ENCODE assay signal across 1 cellular context in the genomic region with DNA sequence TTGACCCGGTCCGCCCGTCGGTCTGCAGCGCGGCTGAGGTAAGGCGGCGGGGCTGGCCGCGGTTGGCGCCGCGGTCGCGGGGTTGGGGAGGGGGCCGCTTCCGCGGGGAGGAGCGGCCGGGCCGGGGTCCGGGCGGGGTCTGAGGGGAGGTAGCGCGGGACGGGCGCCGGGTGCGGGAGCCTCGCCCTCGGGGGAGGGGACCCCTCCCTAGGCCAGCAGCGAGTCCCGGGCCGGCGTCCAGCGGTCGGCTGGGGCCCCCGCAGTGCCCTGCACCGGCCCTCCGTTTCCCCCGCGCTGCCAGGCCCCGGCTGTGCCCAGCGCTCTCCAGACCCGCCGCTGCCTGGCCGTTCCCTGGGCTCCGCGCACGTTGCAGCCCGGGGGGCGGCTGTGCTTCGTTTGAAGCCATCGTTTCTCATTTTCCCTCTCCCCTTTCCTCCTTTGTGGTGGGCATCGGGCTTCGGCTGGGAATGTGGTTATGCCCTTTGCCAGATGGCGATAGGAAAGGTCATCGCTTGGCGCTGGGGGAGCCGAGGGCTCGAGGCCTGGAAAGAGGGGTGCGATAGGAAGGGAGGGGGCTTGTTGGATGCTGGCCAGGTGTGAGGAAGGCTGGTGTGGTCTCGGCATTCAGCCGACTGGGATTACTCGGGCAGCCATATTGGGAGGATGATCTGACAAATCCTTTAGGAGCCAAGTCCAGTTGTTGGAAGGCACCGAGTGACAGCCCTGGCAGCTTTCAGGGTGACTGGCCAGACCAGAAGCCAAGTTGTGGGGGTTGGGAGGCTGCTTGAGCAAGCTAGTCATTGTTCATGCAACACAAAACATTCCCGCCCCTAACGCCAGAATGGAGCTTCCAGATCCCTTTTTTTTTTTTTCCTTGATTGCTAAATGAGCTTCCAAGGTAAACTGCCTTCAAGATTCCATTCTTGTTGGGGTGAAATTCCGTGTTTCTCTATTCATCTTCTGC.
TF ChIP-seq lines count a peak whose summit lies in the region.

No MANE protein-coding gene starts in this region.

TF ChIP-seq in K562, 482 proteins besides CTCF, POLR2A, EP300 and RAD21 (continued from another document and continues in another):
- TF ChIP-seq RHOXF2B (CRISPR knock-in tag; conservative IDR thresholded peaks at IDR 0.05) = no peak
- no peak for TF ChIP-seq ZNF175 (CRISPR knock-in tag; IDR thresholded peaks at IDR 0.05; ENCODE audit: low read depth)
- TF ChIP-seq SRSF1 (IDR thresholded peaks at IDR 0.05; ENCODE audit: low read depth, low read length) = no peak
- TF ChIP-seq RFX7 (CRISPR knock-in tag; IDR thresholded peaks at IDR 0.05) = no peak
- TF ChIP-seq MCM2 (IDR thresholded peaks at IDR 0.05; ENCODE audit: low read depth) = no peak
- no peak for TF ChIP-seq ZC3H11A (IDR thresholded peaks at IDR 0.05; ENCODE audit: low read depth, low read length)
- TF ChIP-seq, protein P1, sequence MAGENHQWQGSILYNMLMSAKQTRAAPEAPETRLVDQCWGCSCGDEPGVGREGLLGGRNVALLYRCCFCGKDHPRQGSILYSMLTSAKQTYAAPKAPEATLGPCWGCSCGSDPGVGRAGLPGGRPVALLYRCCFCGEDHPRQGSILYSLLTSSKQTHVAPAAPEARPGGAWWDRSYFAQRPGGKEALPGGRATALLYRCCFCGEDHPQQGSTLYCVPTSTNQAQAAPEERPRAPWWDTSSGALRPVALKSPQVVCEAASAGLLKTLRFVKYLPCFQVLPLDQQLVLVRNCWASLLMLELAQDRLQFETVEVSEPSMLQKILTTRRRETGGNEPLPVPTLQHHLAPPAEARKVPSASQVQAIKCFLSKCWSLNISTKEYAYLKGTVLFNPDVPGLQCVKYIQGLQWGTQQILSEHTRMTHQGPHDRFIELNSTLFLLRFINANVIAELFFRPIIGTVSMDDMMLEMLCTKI (IDR thresholded peaks at IDR 0.05; ENCODE audit: partially characterized antibody) = no peak
- TF ChIP-seq, protein P2, sequence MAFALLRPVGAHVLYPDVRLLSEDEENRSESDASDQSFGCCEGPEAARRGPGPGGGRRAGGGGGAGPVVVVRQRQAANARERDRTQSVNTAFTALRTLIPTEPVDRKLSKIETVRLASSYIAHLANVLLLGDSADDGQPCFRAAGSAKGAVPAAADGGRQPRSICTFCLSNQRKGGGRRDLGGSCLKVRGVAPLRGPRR (CRISPR knock-in tag; IDR thresholded peaks at IDR 0.05) = no peak
- TF ChIP-seq MEF2A (IDR thresholded peaks at IDR 0.05; ENCODE audit: control insufficient read depth, low read depth, low read length) = no peak
- TF ChIP-seq CHCHD3 (CRISPR knock-in tag; IDR thresholded peaks at IDR 0.05) = no peak
- no peak for TF ChIP-seq MYBL2 (IDR thresholded peaks at IDR 0.05; ENCODE audit: low read depth)
- no peak for TF ChIP-seq MYBL2 (CRISPR knock-in tag; IDR thresholded peaks at IDR 0.05; ENCODE audit: borderline replicate concordance)
- no peak for TF ChIP-seq ZNF184 (CRISPR knock-in tag; IDR thresholded peaks at IDR 0.05)
- TF ChIP-seq ASH1L (IDR thresholded peaks at IDR 0.05; ENCODE audit: borderline replicate concordance, low read depth, partially characterized antibody) = no peak
- TF ChIP-seq, protein P3, sequence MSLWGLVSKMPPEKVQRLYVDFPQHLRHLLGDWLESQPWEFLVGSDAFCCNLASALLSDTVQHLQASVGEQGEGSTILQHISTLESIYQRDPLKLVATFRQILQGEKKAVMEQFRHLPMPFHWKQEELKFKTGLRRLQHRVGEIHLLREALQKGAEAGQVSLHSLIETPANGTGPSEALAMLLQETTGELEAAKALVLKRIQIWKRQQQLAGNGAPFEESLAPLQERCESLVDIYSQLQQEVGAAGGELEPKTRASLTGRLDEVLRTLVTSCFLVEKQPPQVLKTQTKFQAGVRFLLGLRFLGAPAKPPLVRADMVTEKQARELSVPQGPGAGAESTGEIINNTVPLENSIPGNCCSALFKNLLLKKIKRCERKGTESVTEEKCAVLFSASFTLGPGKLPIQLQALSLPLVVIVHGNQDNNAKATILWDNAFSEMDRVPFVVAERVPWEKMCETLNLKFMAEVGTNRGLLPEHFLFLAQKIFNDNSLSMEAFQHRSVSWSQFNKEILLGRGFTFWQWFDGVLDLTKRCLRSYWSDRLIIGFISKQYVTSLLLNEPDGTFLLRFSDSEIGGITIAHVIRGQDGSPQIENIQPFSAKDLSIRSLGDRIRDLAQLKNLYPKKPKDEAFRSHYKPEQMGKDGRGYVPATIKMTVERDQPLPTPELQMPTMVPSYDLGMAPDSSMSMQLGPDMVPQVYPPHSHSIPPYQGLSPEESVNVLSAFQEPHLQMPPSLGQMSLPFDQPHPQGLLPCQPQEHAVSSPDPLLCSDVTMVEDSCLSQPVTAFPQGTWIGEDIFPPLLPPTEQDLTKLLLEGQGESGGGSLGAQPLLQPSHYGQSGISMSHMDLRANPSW (CRISPR knock-in tag; IDR thresholded peaks at IDR 0.05) = no peak
- no peak for TF ChIP-seq ZSCAN29 (IDR thresholded peaks at IDR 0.05)
- peak; percentile 68 for TF ChIP-seq EGR1 (conservative IDR thresholded peaks at IDR 0.05)
- TF ChIP-seq NCOA6 (IDR thresholded peaks at IDR 0.05) = peak; percentile 40; the same call in 1 of the 2 replicates
- no peak for TF ChIP-seq FOS (IDR thresholded peaks at IDR 0.05; ENCODE audit: extremely low read depth, insufficient read length)
- TF ChIP-seq, protein P4, sequence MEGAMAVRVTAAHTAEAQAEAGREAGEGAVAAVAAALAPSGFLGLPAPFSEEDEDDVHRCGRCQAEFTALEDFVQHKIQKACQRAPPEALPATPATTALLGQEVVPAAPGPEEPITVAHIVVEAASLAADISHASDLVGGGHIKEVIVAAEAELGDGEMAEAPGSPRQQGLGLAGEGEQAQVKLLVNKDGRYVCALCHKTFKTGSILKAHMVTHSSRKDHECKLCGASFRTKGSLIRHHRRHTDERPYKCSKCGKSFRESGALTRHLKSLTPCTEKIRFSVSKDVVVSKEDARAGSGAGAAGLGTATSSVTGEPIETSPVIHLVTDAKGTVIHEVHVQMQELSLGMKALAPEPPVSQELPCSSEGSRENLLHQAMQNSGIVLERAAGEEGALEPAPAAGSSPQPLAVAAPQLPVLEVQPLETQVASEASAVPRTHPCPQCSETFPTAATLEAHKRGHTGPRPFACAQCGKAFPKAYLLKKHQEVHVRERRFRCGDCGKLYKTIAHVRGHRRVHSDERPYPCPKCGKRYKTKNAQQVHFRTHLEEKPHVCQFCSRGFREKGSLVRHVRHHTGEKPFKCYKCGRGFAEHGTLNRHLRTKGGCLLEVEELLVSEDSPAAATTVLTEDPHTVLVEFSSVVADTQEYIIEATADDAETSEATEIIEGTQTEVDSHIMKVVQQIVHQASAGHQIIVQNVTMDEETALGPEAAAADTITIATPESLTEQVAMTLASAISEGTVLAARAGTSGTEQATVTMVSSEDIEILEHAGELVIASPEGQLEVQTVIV (CRISPR knock-in tag; IDR thresholded peaks at IDR 0.05; ENCODE audit: borderline replicate concordance) = no peak
- TF ChIP-seq, protein P5, sequence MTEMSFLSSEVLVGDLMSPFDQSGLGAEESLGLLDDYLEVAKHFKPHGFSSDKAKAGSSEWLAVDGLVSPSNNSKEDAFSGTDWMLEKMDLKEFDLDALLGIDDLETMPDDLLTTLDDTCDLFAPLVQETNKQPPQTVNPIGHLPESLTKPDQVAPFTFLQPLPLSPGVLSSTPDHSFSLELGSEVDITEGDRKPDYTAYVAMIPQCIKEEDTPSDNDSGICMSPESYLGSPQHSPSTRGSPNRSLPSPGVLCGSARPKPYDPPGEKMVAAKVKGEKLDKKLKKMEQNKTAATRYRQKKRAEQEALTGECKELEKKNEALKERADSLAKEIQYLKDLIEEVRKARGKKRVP (CRISPR knock-in tag; IDR thresholded peaks at IDR 0.05) = no peak
- peak in 1 of 2 experiments; percentile 48; a peak in 2 of 4 replicates for TF ChIP-seq MAZ (CRISPR knock-in tag; conservative IDR thresholded peaks at IDR 0.05 in 1 of 2, IDR thresholded peaks at IDR 0.05 in 1 of 2)
- TF ChIP-seq GTF2E2 (tag; IDR thresholded peaks at IDR 0.05) = no peak
- TF ChIP-seq KAT2B (IDR thresholded peaks at IDR 0.05; ENCODE audit: low read depth, low read length) = no peak
- TF ChIP-seq SUPT5H (IDR thresholded peaks at IDR 0.05) = 0 out of 2 replicates have a peak, but pooled peaks have one; percentile 16
- no peak for TF ChIP-seq RFX5 (IDR thresholded peaks at IDR 0.05; ENCODE audit: low read depth, low read length)
- no peak for TF ChIP-seq SREBF2 (CRISPR knock-in tag; IDR thresholded peaks at IDR 0.05)
- TF ChIP-seq, protein P6, sequence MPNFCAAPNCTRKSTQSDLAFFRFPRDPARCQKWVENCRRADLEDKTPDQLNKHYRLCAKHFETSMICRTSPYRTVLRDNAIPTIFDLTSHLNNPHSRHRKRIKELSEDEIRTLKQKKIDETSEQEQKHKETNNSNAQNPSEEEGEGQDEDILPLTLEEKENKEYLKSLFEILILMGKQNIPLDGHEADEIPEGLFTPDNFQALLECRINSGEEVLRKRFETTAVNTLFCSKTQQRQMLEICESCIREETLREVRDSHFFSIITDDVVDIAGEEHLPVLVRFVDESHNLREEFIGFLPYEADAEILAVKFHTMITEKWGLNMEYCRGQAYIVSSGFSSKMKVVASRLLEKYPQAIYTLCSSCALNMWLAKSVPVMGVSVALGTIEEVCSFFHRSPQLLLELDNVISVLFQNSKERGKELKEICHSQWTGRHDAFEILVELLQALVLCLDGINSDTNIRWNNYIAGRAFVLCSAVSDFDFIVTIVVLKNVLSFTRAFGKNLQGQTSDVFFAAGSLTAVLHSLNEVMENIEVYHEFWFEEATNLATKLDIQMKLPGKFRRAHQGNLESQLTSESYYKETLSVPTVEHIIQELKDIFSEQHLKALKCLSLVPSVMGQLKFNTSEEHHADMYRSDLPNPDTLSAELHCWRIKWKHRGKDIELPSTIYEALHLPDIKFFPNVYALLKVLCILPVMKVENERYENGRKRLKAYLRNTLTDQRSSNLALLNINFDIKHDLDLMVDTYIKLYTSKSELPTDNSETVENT (CRISPR knock-in tag; IDR thresholded peaks at IDR 0.05) = no peak; the same call in 1 of the 2 replicates
- TF ChIP-seq IRF2 (CRISPR knock-in tag; IDR thresholded peaks at IDR 0.05) = no peak
- TF ChIP-seq TRIM28 (IDR thresholded peaks at IDR 0.05) = no peak
- no peak for TF ChIP-seq MCM5 (IDR thresholded peaks at IDR 0.05; ENCODE audit: low read depth)
- TF ChIP-seq CBX1 (IDR thresholded peaks at IDR 0.05; ENCODE audit: low read depth) = no peak
- no peak for TF ChIP-seq TRIM24 (IDR thresholded peaks at IDR 0.05)
- no peak for TF ChIP-seq SRSF9 (IDR thresholded peaks at IDR 0.05; ENCODE audit: borderline replicate concordance, low read depth, low read length)
- no peak for TF ChIP-seq GTF2F1 (IDR thresholded peaks at IDR 0.05; ENCODE audit: low read depth, low read length)
- peak; percentile 24 for TF ChIP-seq PHF20 (IDR thresholded peaks at IDR 0.05; ENCODE audit: partially characterized antibody)
- no peak for TF ChIP-seq POLR2AphosphoS5 (IDR thresholded peaks at IDR 0.05; ENCODE audit: control insufficient read depth, insufficient read depth, low read depth, low read length)
- TF ChIP-seq, protein P7, sequence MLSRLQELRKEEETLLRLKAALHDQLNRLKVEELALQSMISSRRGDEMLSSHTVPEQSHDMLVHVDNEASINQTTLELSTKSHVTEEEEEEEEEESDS (CRISPR knock-in tag; IDR thresholded peaks at IDR 0.05) = no peak
- TF ChIP-seq ZNF140 (CRISPR knock-in tag; IDR thresholded peaks at IDR 0.05) = no peak
- TF ChIP-seq, protein P8, sequence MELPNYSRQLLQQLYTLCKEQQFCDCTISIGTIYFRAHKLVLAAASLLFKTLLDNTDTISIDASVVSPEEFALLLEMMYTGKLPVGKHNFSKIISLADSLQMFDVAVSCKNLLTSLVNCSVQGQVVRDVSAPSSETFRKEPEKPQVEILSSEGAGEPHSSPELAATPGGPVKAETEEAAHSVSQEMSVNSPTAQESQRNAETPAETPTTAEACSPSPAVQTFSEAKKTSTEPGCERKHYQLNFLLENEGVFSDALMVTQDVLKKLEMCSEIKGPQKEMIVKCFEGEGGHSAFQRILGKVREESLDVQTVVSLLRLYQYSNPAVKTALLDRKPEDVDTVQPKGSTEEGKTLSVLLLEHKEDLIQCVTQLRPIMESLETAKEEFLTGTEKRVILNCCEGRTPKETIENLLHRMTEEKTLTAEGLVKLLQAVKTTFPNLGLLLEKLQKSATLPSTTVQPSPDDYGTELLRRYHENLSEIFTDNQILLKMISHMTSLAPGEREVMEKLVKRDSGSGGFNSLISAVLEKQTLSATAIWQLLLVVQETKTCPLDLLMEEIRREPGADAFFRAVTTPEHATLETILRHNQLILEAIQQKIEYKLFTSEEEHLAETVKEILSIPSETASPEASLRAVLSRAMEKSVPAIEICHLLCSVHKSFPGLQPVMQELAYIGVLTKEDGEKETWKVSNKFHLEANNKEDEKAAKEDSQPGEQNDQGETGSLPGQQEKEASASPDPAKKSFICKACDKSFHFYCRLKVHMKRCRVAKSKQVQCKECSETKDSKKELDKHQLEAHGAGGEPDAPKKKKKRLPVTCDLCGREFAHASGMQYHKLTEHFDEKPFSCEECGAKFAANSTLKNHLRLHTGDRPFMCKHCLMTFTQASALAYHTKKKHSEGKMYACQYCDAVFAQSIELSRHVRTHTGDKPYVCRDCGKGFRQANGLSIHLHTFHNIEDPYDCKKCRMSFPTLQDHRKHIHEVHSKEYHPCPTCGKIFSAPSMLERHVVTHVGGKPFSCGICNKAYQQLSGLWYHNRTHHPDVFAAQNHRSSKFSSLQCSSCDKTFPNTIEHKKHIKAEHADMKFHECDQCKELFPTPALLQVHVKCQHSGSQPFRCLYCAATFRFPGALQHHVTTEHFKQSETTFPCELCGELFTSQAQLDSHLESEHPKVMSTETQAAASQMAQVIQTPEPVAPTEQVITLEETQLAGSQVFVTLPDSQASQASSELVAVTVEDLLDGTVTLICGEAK (IDR thresholded peaks at IDR 0.05) = peak; percentile 59; the same call in 1 of the 2 replicates
- TF ChIP-seq, protein P8 (CRISPR knock-in tag; IDR thresholded peaks at IDR 0.05) = no peak
- TF ChIP-seq GATA2 (CRISPR knock-in tag; IDR thresholded peaks at IDR 0.05) = no peak
- no peak for TF ChIP-seq ZNF586 (CRISPR knock-in tag; conservative IDR thresholded peaks at IDR 0.05)
